Comparison of ENCODE assay signal across 12 cellular contexts in the genomic region with DNA sequence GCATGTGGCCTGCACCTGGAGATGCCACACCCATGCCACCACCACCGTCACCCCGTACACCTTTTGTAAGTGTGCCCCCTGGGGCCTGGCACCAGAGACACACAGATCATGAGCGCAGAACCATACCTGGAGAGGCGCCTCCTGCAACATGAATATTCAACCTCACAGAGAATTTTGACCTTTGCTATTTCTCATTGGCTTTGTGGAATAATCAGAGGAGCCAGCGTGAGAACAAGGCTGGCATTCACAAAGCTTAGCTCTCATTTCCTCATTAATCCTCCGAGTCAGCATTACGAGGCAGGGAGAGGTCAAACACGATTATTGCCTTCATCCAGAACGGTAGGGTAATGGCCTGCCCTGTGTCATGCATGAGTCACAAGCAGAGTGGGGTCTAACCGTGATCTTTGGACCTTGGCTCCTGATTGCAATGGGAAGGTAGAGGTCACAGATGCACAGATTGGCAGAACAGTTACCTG.
DNase-seq lines count a peak whose midpoint lies in the region; ATAC-seq and TF ChIP-seq lines count a peak whose summit lies in the region.
"Had no signal": no experiment of that assay in that cellular context is flagged by ENCODE, and none has a peak within 500 bp of the region (broad histone marks: within the 10 kb centered on the region; RNA-seq: fewer than 3 reads in every experiment).

No MANE protein-coding gene starts in this region.

- WGBS in right cardiac atrium = 89% methylated on average over 10 of the region's 10 CpGs
- WGBS in gastroesophageal sphincter (ENCODE audit: low coverage in 1 of 2), 2 donors = 63 to 100% methylated on average over 2 to 6 of the region's 10 CpGs

- H3K27ac Mint-ChIP-seq in activated CD4-positive, alpha-beta memory T cell treated with anti-CD3 and anti-CD28 coated beads, Interleukin-2, amount 10 ng/mL, durations not matched to agents 7 days and 5 days = peak overlapping the region; percentile 93
- H3K27ac Mint-ChIP-seq in activated CD4-positive, alpha-beta memory T cell treated with anti-CD3 and anti-CD28 coated beads for 36 hours = no peak overlapping the region
- H3K27ac Mint-ChIP-seq in WTC11 (no peak overlapping the region), type B pancreatic cell (peak overlapping the region; percentile 53)

- H3K9me3 ChIP-seq in right cardiac atrium (ENCODE audit: control insufficient read depth, low read length) (no peaks in the 10 kb centered on the region), ascending aorta (no peaks in the 10 kb centered on the region), gastroesophageal sphincter (peaks cover 0 to under 1% (median 0%) of the 10 kb centered on the region in 3 donors)
- H3K9me3 ChIP-seq: esophagus muscularis mucosa had no signal

- H3K27me3 ChIP-seq in right cardiac atrium (ENCODE audit: control insufficient read depth, insufficient read depth) (no peaks in the 10 kb centered on the region), ascending aorta (no peaks in the 10 kb centered on the region), gastroesophageal sphincter (no peaks in the 10 kb centered on the region)
- H3K27me3 ChIP-seq: esophagus muscularis mucosa, sigmoid colon had no signal

- POLR2A ChIA-PET in activated CD4-positive, alpha-beta memory T cell treated with anti-CD3 and anti-CD28 coated beads, Interleukin-2, amount 10 ng/mL, durations not matched to agents 7 days and 5 days (lab: Charles Lee) = interaction anchor here (1.1 to 5.4 kb wide), 7 partner anchors 8 to 324 kb away, joined by 3 to 41 read pairs (median 10); a partner anchor contains a TSS
- POLR2A ChIA-PET in activated CD4-positive, alpha-beta memory T cell treated with anti-CD3 and anti-CD28 coated beads for 36 hours (lab: Charles Lee) = no interaction called here
- POLR2A ChIA-PET in WTC11 (lab: Charles Lee) = no interaction called here

- H3K4me3 Mint-ChIP-seq in activated CD4-positive, alpha-beta memory T cell treated with anti-CD3 and anti-CD28 coated beads, Interleukin-2, amount 10 ng/mL, durations not matched to agents 7 days and 5 days = no peak overlapping the region
- H3K4me3 Mint-ChIP-seq in activated CD4-positive, alpha-beta memory T cell treated with anti-CD3 and anti-CD28 coated beads for 36 hours = no peak overlapping the region
- H3K4me3 Mint-ChIP-seq in WTC11 = no peak overlapping the region
- no peak overlapping the region for H3K4me3 Mint-ChIP-seq in type B pancreatic cell

- peaks cover 48% of the 10 kb centered on the region for H3K4me1 Mint-ChIP-seq in activated CD4-positive, alpha-beta memory T cell treated with anti-CD3 and anti-CD28 coated beads, Interleukin-2, amount 10 ng/mL, durations not matched to agents 7 days and 5 days
- peaks cover 37% of the 10 kb centered on the region for H3K4me1 Mint-ChIP-seq in activated CD4-positive, alpha-beta memory T cell treated with anti-CD3 and anti-CD28 coated beads for 36 hours (ENCODE audit: low read depth)
- H3K4me1 Mint-ChIP-seq in WTC11 (peaks cover 11% of the 10 kb centered on the region), type B pancreatic cell (ENCODE audit: unreplicated experiment) (peaks cover 28% of the 10 kb centered on the region)

- H3K27me3 Mint-ChIP-seq in activated CD4-positive, alpha-beta memory T cell treated with anti-CD3 and anti-CD28 coated beads, Interleukin-2, amount 10 ng/mL, durations not matched to agents 7 days and 5 days = peaks cover 1% of the 10 kb centered on the region
- H3K27me3 Mint-ChIP-seq in activated CD4-positive, alpha-beta memory T cell treated with anti-CD3 and anti-CD28 coated beads for 36 hours = no peaks in the 10 kb centered on the region
- H3K27me3 Mint-ChIP-seq in WTC11 (ENCODE audit: low read depth) = no peaks in the 10 kb centered on the region; the same call in none of the 2 replicates
- H3K27me3 Mint-ChIP-seq in type B pancreatic cell = peaks cover 4% of the 10 kb centered on the region

- TF ChIP-seq CTCF in WTC11 (IDR thresholded peaks at IDR 0.05) = no peak
- no peak for TF ChIP-seq CTCF in type B pancreatic cell (conservative IDR thresholded peaks at IDR 0.05)
- TF ChIP-seq CTCF in ascending aorta (IDR thresholded peaks at IDR 0.05) = no peak
- no peak for TF ChIP-seq CTCF in gastroesophageal sphincter (IDR thresholded peaks at IDR 0.05)

- TF ChIP-seq EP300 in gastroesophageal sphincter (IDR thresholded peaks at IDR 0.05) = no peak

- CTCF ChIA-PET in activated CD4-positive, alpha-beta memory T cell treated with anti-CD3 and anti-CD28 coated beads, Interleukin-2, amount 10 ng/mL, durations not matched to agents 7 days and 5 days (lab: Charles Lee) = interaction anchor here (2.1 to 4.0 kb wide), 2 partner anchors 8 to 15 kb away, joined by 8 to 28 read pairs; no protein-coding TSS in a partner anchor
- CTCF ChIA-PET in activated CD4-positive, alpha-beta memory T cell treated with anti-CD3 and anti-CD28 coated beads for 36 hours (lab: Charles Lee) = interaction anchor here (1.3 kb wide), 1 partner anchor 16 kb away, joined by 3 read pairs; no protein-coding TSS in a partner anchor
- CTCF ChIA-PET in WTC11 (lab: Charles Lee) = no interaction called here

- ATAC-seq in WTC11 = no peak
- peak; percentile 40 to 57 for ATAC-seq in right cardiac atrium
- no peak for ATAC-seq in HG02763 (IDR thresholded peaks at IDR 0.05; ENCODE audit: unreplicated experiment)
- ATAC-seq in gastroesophageal sphincter = no peak

- H3K4me1 ChIP-seq in right cardiac atrium (ENCODE audit: control insufficient read depth, insufficient read depth, low read length) (peaks cover 3% of the 10 kb centered on the region), ascending aorta (no peaks in the 10 kb centered on the region), gastroesophageal sphincter (peaks cover 0 to 19% (median 0%) of the 10 kb centered on the region in 3 donors)

- no peak overlapping the region for H3K4me3 ChIP-seq in right cardiac atrium (ENCODE audit: low read length)
- H3K4me3 ChIP-seq in ascending aorta = no peak overlapping the region
- H3K4me3 ChIP-seq in gastroesophageal sphincter = no peak overlapping the region
- H3K4me3 ChIP-seq: esophagus muscularis mucosa, sigmoid colon had no signal

- intact Hi-C loops in activated CD4-positive, alpha-beta memory T cell treated with anti-CD3 and anti-CD28 coated beads for 36 hours (cut with micrococcal nuclease) = no loop called here
- intact Hi-C loops in right cardiac atrium (cut with DNase I) (no loop called here), ascending aorta (cut with DNase I) (no loop called here)

- H3K36me3 Mint-ChIP-seq in activated CD4-positive, alpha-beta memory T cell treated with anti-CD3 and anti-CD28 coated beads, Interleukin-2, amount 10 ng/mL, durations not matched to agents 7 days and 5 days (ENCODE audit: low read depth) = peaks cover 39% of the 10 kb centered on the region
- H3K36me3 Mint-ChIP-seq in activated CD4-positive, alpha-beta memory T cell treated with anti-CD3 and anti-CD28 coated beads for 36 hours = peaks cover 6% of the 10 kb centered on the region
- H3K36me3 Mint-ChIP-seq in WTC11 (peaks cover 6% of the 10 kb centered on the region), type B pancreatic cell (no peaks in the 10 kb centered on the region)

- TF ChIP-seq POLR2A in gastroesophageal sphincter (IDR thresholded peaks at IDR 0.05) = no peak

- H3K27ac ChIP-seq in right cardiac atrium (ENCODE audit: low read length) (no peak overlapping the region), ascending aorta (no peak overlapping the region), gastroesophageal sphincter (no peak overlapping the region)
- H3K27ac ChIP-seq: esophagus muscularis mucosa, sigmoid colon had no signal

- DNase-seq in activated CD4-positive, alpha-beta memory T cell treated with anti-CD3 and anti-CD28 coated beads, Interleukin-2, amount 10 ng/mL, durations not matched to agents 7 days and 5 days = no peak
- DNase-seq in activated CD4-positive, alpha-beta memory T cell treated with anti-CD3 and anti-CD28 coated beads for 36 hours = no peak
- DNase-seq in WTC11 (ENCODE audit: low spot score) (no peak), right cardiac atrium (no peak), type B pancreatic cell (ENCODE audit: extremely low spot score, unreplicated experiment) (no peak), ascending aorta (ENCODE audit: low spot score in 2 of 2) (no peak)
- DNase-seq: AML-193, NCI-H748 treated with DMSO at 0.1 percent for 48 hours, sigmoid colon had no signal

- H3K36me3 ChIP-seq in ascending aorta = no peaks in the 10 kb centered on the region
- H3K36me3 ChIP-seq in gastroesophageal sphincter = no peaks in the 10 kb centered on the region
- H3K36me3 ChIP-seq: esophagus muscularis mucosa, sigmoid colon had no signal

- H3K9me3 Mint-ChIP-seq in activated CD4-positive, alpha-beta memory T cell treated with anti-CD3 and anti-CD28 coated beads, Interleukin-2, amount 10 ng/mL, durations not matched to agents 7 days and 5 days = peaks cover 25% of the 10 kb centered on the region
- H3K9me3 Mint-ChIP-seq in activated CD4-positive, alpha-beta memory T cell treated with anti-CD3 and anti-CD28 coated beads for 36 hours = peaks cover 11% of the 10 kb centered on the region
- H3K9me3 Mint-ChIP-seq in WTC11 (peaks cover 6% of the 10 kb centered on the region), type B pancreatic cell (peaks cover 2% of the 10 kb centered on the region)

TF ChIP-seq in WTC11, 78 proteins besides CTCF, POLR2A, EP300 and RAD21 (continues in another document):
- TF ChIP-seq GABPB1 (CRISPR knock-in tag; IDR thresholded peaks at IDR 0.05) = peak; percentile 73
- TF ChIP-seq ZNF317 (CRISPR knock-in tag; IDR thresholded peaks at IDR 0.05; ENCODE audit: borderline replicate concordance, low read depth) = no peak
- no peak for TF ChIP-seq FOXJ3 (CRISPR knock-in tag; IDR thresholded peaks at IDR 0.05; ENCODE audit: borderline replicate concordance)
- no peak for TF ChIP-seq ETV6 (CRISPR knock-in tag; IDR thresholded peaks at IDR 0.05)
- no peak for TF ChIP-seq TEAD1 (CRISPR knock-in tag; IDR thresholded peaks at IDR 0.05)
- TF ChIP-seq FOXK1 (CRISPR knock-in tag; IDR thresholded peaks at IDR 0.05) = no peak

Comparison
In these comparisons a context has a peak if more than half of its experiments do, and no peak if none do; other contexts are left out.
1. H3K27ac Mint-ChIP-seq: peak in activated CD4-positive, alpha-beta memory T cell treated with anti-CD3 and anti-CD28 coated beads, Interleukin-2, amount 10 ng/mL, durations not matched to agents 7 days and 5 days (single experiment) and type B pancreatic cell (single experiment); none in activated CD4-positive, alpha-beta memory T cell treated with anti-CD3 and anti-CD28 coated beads for 36 hours (single experiment) and WTC11 (single experiment).
2. ATAC-seq: peak in right cardiac atrium (2 of 2); none in WTC11 (single experiment), HG02763 (single experiment) and gastroesophageal sphincter (single experiment).